ENCODE assay signal across 1 cellular context in genomic region chr22:25942989-25943411, GRCh38.
TF ChIP-seq lines count a peak whose summit lies in the region.

No MANE protein-coding gene starts in this region.

TF ChIP-seq in HEK293, 187 proteins besides CTCF, POLR2A, EP300 and RAD21 (continued from another document):
- TF ChIP-seq, protein P1, sequence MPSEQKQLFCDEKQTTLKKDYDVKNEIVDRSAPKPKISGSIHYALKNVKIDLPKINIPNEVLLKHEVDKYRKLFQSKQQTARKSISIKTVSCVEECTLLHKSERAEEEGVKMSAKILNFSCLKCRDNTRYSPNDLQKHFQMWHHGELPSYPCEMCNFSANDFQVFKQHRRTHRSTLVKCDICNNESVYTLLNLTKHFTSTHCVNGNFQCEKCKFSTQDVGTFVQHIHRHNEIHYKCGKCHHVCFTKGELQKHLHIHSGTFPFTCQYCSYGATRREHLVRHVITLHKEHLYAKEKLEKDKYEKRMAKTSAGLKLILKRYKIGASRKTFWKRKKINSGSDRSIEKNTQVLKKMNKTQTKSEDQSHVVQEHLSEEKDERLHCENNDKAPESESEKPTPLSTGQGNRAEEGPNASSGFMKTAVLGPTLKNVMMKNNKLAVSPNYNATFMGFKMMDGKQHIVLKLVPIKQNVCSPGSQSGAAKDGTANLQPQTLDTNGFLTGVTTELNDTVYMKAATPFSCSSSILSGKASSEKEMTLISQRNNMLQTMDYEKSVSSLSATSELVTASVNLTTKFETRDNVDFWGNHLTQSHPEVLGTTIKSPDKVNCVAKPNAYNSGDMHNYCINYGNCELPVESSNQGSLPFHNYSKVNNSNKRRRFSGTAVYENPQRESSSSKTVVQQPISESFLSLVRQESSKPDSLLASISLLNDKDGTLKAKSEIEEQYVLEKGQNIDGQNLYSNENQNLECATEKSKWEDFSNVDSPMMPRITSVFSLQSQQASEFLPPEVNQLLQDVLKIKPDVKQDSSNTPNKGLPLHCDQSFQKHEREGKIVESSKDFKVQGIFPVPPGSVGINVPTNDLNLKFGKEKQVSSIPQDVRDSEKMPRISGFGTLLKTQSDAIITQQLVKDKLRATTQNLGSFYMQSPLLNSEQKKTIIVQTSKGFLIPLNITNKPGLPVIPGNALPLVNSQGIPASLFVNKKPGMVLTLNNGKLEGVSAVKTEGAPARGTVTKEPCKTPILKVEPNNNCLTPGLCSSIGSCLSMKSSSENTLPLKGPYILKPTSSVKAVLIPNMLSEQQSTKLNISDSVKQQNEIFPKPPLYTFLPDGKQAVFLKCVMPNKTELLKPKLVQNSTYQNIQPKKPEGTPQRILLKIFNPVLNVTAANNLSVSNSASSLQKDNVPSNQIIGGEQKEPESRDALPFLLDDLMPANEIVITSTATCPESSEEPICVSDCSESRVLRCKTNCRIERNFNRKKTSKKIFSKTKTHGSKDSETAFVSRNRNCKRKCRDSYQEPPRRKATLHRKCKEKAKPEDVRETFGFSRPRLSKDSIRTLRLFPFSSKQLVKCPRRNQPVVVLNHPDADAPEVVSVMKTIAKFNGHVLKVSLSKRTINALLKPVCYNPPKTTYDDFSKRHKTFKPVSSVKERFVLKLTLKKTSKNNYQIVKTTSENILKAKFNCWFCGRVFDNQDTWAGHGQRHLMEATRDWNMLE (tag by site-specific recombination; conservative IDR thresholded peaks at IDR 0.05; ENCODE audit: low read depth) = peak; percentile 63; the same call in 1 of the 2 replicates
- TF ChIP-seq ZNF292 (tag by site-specific recombination; IDR thresholded peaks at IDR 0.05; ENCODE audit: borderline replicate concordance, low read depth) (no peak), OSR2 (tag by site-specific recombination; IDR thresholded peaks at IDR 0.05) (peak; percentile 80), KLF8 (tag by site-specific recombination; IDR thresholded peaks at IDR 0.05) (no peak), OVOL3 (tag by site-specific recombination; IDR thresholded peaks at IDR 0.05) (no peak), ZNF280D (tag by site-specific recombination; IDR thresholded peaks at IDR 0.05) (no peak), YY1 (tag by site-specific recombination; IDR thresholded peaks at IDR 0.05) (peak; percentile 67; the same call in 1 of the 2 replicates), KLF7 (tag by site-specific recombination; IDR thresholded peaks at IDR 0.05; ENCODE audit: borderline replicate concordance) (no peak), HOXC10 (CRISPR knock-in tag; IDR thresholded peaks at IDR 0.05) (no peak), ZNF221 (tag by site-specific recombination; IDR thresholded peaks at IDR 0.05; ENCODE audit: borderline replicate concordance) (no peak), ZFHX2 (tag by site-specific recombination; conservative IDR thresholded peaks at IDR 0.05) (peak; percentile 52), ZNF776 (tag by site-specific recombination; IDR thresholded peaks at IDR 0.05; ENCODE audit: borderline replicate concordance) (no peak), ZNF2 (tag by site-specific recombination; IDR thresholded peaks at IDR 0.05) (no peak), SCRT2 (tag by site-specific recombination; IDR thresholded peaks at IDR 0.05) (peak; percentile 98), ZNF350 (tag by site-specific recombination; IDR thresholded peaks at IDR 0.05) (no peak), ZBTB21 (tag by site-specific recombination; IDR thresholded peaks at IDR 0.05) (peak; percentile 91), ZNF211 (tag by site-specific recombination; IDR thresholded peaks at IDR 0.05; ENCODE audit: low read depth) (no peak), ATF2 (tag by site-specific recombination; IDR thresholded peaks at IDR 0.05; ENCODE audit: low read depth) (peak; percentile 86), ZNF426 (tag by site-specific recombination; IDR thresholded peaks at IDR 0.05) (no peak), ZIC2 (tag by site-specific recombination; IDR thresholded peaks at IDR 0.05) (peak; percentile 99), ZNF394 (tag by site-specific recombination; IDR thresholded peaks at IDR 0.05; ENCODE audit: borderline replicate concordance) (no peak; the same call in 1 of the 2 replicates), PRDM6 (tag by site-specific recombination; IDR thresholded peaks at IDR 0.05) (no peak)
